ENCODE assay signal across 1 cellular context in genomic region chr6:149711711-149712110, GRCh38.
TF ChIP-seq lines count a peak whose summit lies in the region.

No MANE protein-coding gene starts in this region.

TF ChIP-seq in GM12891, 5 proteins besides CTCF, POLR2A, EP300 and RAD21 (continued from another document):
- TF ChIP-seq SPI1 (IDR thresholded peaks at IDR 0.05; ENCODE audit: low read depth, low read length) (no peak), POU2F2 (IDR thresholded peaks at IDR 0.05; ENCODE audit: low read depth, low read length) (no peak), POLR2AphosphoS5 (IDR thresholded peaks at IDR 0.05; ENCODE audit: low read depth, low read length) (no peak)
